Comparison of ENCODE assay signal across 8 cellular contexts in genomic region chr10:124403548-124403947, GRCh38. TPM values are rescaled to one million over a fixed set of nuclear protein-coding genes. Genes with fewer than 3 reads are reported as not detected.
DNase-seq lines count a peak whose midpoint lies in the region; ATAC-seq and TF ChIP-seq lines count a peak whose summit lies in the region.

No MANE protein-coding gene starts in this region.

- no peak overlapping the region for H2BK15ac ChIP-seq in neuronal stem cell (ENCODE audit: low read length)

- no peak overlapping the region for H3K4ac ChIP-seq in neuronal stem cell (ENCODE audit: low read length)

- H2BK120ac ChIP-seq in neuronal stem cell (ENCODE audit: low read depth, low read length): no peak overlapping the region

- H3K27me3 ChIP-seq in neuronal stem cell (ENCODE audit: control insufficient read depth in 3 of 3, insufficient read depth in 3 of 3, low read depth in 1 of 3, low read length in 3 of 3): no peaks in the 10 kb centered on the region

- H3K27me3 Mint-ChIP-seq in WTC11 (ENCODE audit: low read depth): no peaks in the 10 kb centered on the region

- no peak overlapping the region for H3K14ac ChIP-seq in neuronal stem cell (ENCODE audit: low read length)

- H3K27ac ChIP-seq in neuronal stem cell (replicated peaks; ENCODE audit: low read length): no peak overlapping the region

- ATAC-seq in GM19351 (IDR thresholded peaks at IDR 0.05; ENCODE audit: unreplicated experiment): peak; percentile 98
- peak; percentile 87 for ATAC-seq in HG03432 (IDR thresholded peaks at IDR 0.05; ENCODE audit: unreplicated experiment)
- ATAC-seq in WTC11: peak; percentile 98
- ATAC-seq in GM18498 (IDR thresholded peaks at IDR 0.05; ENCODE audit: unreplicated experiment): no peak

- H2BK5ac ChIP-seq in neuronal stem cell (ENCODE audit: low read length): no peak overlapping the region

- no CpG with 5 or more reads among the region's 8 CpGs for WGBS in neuronal stem cell (ENCODE audit: extremely low coverage in 2 of 2, insufficient read length in 2 of 2, insufficient replicate concordance in 1 of 2), 2 donors

- peaks cover 6 to 83% of the 10 kb centered on the region in 2 donors for H3K36me3 ChIP-seq in neuronal stem cell (replicated peaks in 1 of 2; ENCODE audit: control insufficient read depth in 2 of 2, insufficient read depth in 2 of 2, low read length in 2 of 2)

- H3K27ac Mint-ChIP-seq in WTC11: peak overlapping the region; percentile 95

- DNase-seq in DMS 273 (lab: John Stamatoyannopoulos, UW; ENCODE audit: unreplicated experiment): peak; percentile 84
- DNase-seq in NCI-H345 treated with DMSO at 0.1 percent for 48 hours (lab: John Stamatoyannopoulos, UW; ENCODE audit: unreplicated experiment): peak; percentile 29
- DNase-seq in WTC11 (ENCODE audit: low spot score): peak; percentile 30
- peak; percentile 82 for DNase-seq in fibroblast of the aortic adventitia (ENCODE audit: low read depth)
- DNase-seq in neuronal stem cell (ENCODE audit: low spot score): peak; percentile 73

- H3K23ac ChIP-seq in neuronal stem cell (ENCODE audit: low read depth, low read length, poor library complexity): no peak overlapping the region

- H3K4me1 ChIP-seq in neuronal stem cell (ENCODE audit: control insufficient read depth in 2 of 2, insufficient read depth in 1 of 2, low read depth in 1 of 2, low read length in 2 of 2): no peaks in the 10 kb centered on the region

- H3K4me1 Mint-ChIP-seq in WTC11: peaks cover 9% of the 10 kb centered on the region

- H2AK5ac ChIP-seq in neuronal stem cell (ENCODE audit: low read depth, low read length): no peak overlapping the region

- no peak for TF ChIP-seq CTCF in WTC11 (IDR thresholded peaks at IDR 0.05)
- TF ChIP-seq CTCF in fibroblast of the aortic adventitia (IDR thresholded peaks at IDR 0.05; ENCODE audit: insufficient read depth, low read length): peak; percentile 55

- H3K4me3 Mint-ChIP-seq in WTC11: no peak overlapping the region

- CTCF ChIA-PET in WTC11 (lab: Charles Lee): interaction anchor here (0.5 to 2.6 kb wide), 58 partner anchors 9 to 415 kb away, joined by 3 to 40 read pairs (median 4); partner anchors contain the start of genes LHPP and OAT

- no peak overlapping the region for H3K18ac ChIP-seq in neuronal stem cell (ENCODE audit: low read length)

- no peak overlapping the region for H4K91ac ChIP-seq in neuronal stem cell (ENCODE audit: low read depth, low read length, poor library complexity)

- no peak overlapping the region for H2AFZ ChIP-seq in neuronal stem cell (ENCODE audit: low read length)

- H3K79me1 ChIP-seq in neuronal stem cell (ENCODE audit: low read depth, low read length): no peaks in the 10 kb centered on the region

- no peaks in the 10 kb centered on the region for H3K9me3 Mint-ChIP-seq in WTC11

- no peak overlapping the region for H3K4me3 ChIP-seq in fibroblast of the aortic adventitia (ENCODE audit: low read depth, low read length)
- no peak overlapping the region for H3K4me3 ChIP-seq in neuronal stem cell (ENCODE audit: low read length in 2 of 2)

- H3K9ac ChIP-seq in neuronal stem cell (ENCODE audit: low read depth, low read length, poor library complexity): no peak overlapping the region

- H2BK12ac ChIP-seq in neuronal stem cell (ENCODE audit: low read length): no peak overlapping the region

- peaks cover 47% of the 10 kb centered on the region for H3K36me3 Mint-ChIP-seq in WTC11

- no peak overlapping the region for H3K4me2 ChIP-seq in neuronal stem cell (ENCODE audit: insufficient read depth, low read length, poor library complexity, severe bottlenecking)

- POLR2A ChIA-PET in WTC11 (lab: Charles Lee): interaction anchor here (0.6 to 1.0 kb wide), 4 partner anchors 10 to 375 kb away, joined by 3 to 4 read pairs (median 4); no protein-coding TSS in a partner anchor

- no peak overlapping the region for H4K8ac ChIP-seq in neuronal stem cell (ENCODE audit: low read depth, low read length)

- no peaks in the 10 kb centered on the region for H3K9me3 ChIP-seq in neuronal stem cell (replicated peaks in 1 of 2; ENCODE audit: control insufficient read depth in 2 of 2, insufficient read depth in 1 of 2, low read depth in 1 of 2, low read length in 2 of 2)

TF ChIP-seq in WTC11, 78 proteins besides CTCF, POLR2A, EP300 and RAD21:
- TF ChIP-seq FOXP4 (CRISPR knock-in tag; IDR thresholded peaks at IDR 0.05) (no peak), ZNF232 (CRISPR knock-in tag; IDR thresholded peaks at IDR 0.05) (no peak), CBFB (CRISPR knock-in tag; IDR thresholded peaks at IDR 0.05; ENCODE audit: low read depth) (no peak), MXD4 (CRISPR knock-in tag; IDR thresholded peaks at IDR 0.05; ENCODE audit: borderline replicate concordance) (no peak), JAZF1 (CRISPR knock-in tag; IDR thresholded peaks at IDR 0.05) (no peak), NR3C1 (CRISPR knock-in tag; conservative IDR thresholded peaks at IDR 0.05; ENCODE audit: low read depth) (no peak), TCF7 (CRISPR knock-in tag; IDR thresholded peaks at IDR 0.05; ENCODE audit: low read depth) (no peak)
- TF ChIP-seq, protein P1, sequence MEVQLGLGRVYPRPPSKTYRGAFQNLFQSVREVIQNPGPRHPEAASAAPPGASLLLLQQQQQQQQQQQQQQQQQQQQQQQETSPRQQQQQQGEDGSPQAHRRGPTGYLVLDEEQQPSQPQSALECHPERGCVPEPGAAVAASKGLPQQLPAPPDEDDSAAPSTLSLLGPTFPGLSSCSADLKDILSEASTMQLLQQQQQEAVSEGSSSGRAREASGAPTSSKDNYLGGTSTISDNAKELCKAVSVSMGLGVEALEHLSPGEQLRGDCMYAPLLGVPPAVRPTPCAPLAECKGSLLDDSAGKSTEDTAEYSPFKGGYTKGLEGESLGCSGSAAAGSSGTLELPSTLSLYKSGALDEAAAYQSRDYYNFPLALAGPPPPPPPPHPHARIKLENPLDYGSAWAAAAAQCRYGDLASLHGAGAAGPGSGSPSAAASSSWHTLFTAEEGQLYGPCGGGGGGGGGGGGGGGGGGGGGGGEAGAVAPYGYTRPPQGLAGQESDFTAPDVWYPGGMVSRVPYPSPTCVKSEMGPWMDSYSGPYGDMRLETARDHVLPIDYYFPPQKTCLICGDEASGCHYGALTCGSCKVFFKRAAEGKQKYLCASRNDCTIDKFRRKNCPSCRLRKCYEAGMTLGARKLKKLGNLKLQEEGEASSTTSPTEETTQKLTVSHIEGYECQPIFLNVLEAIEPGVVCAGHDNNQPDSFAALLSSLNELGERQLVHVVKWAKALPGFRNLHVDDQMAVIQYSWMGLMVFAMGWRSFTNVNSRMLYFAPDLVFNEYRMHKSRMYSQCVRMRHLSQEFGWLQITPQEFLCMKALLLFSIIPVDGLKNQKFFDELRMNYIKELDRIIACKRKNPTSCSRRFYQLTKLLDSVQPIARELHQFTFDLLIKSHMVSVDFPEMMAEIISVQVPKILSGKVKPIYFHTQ (CRISPR knock-in tag; IDR thresholded peaks at IDR 0.05): no peak
- TF ChIP-seq, protein P2, sequence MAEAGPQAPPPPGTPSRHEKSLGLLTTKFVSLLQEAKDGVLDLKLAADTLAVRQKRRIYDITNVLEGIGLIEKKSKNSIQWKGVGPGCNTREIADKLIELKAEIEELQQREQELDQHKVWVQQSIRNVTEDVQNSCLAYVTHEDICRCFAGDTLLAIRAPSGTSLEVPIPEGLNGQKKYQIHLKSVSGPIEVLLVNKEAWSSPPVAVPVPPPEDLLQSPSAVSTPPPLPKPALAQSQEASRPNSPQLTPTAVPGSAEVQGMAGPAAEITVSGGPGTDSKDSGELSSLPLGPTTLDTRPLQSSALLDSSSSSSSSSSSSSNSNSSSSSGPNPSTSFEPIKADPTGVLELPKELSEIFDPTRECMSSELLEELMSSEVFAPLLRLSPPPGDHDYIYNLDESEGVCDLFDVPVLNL (CRISPR knock-in tag; IDR thresholded peaks at IDR 0.05; ENCODE audit: borderline replicate concordance, low read depth): no peak

RNA-seq across cellular contexts. Expression of gene OAT, which starts 15.2 kb away (rescaled TPM):
- 96.1 to 117 TPM (median 97.4 TPM) in 3 replicates for total RNA-seq in WTC11 (2021)
- 121 and 154 TPM in 2 replicates for total RNA-seq in fibroblast of the aortic adventitia (ENCODE audit: low replicate concordance)
- 26.5 TPM for polyA plus RNA-seq in neuronal stem cell (2013, experiment 1 of 2)
- 25.8 TPM for polyA plus RNA-seq in neuronal stem cell (2013, experiment 2 of 2)

RNA-seq across cellular contexts. Expression of gene NKX1-2, which starts 46.3 kb away (rescaled TPM):
- total RNA-seq in WTC11 (2021): 30.8 to 57.7 TPM (median 31.0 TPM) in 3 replicates
- not detected in 2 replicates for total RNA-seq in fibroblast of the aortic adventitia (ENCODE audit: low replicate concordance)
- 0.06 TPM for polyA plus RNA-seq in neuronal stem cell (2013, experiment 1 of 2)
- 0.07 TPM for polyA plus RNA-seq in neuronal stem cell (2013, experiment 2 of 2)

RNA-seq across cellular contexts. Expression of gene LHPP, which starts 58.1 kb away (rescaled TPM):
- total RNA-seq in WTC11 (2021) (33.2 to 42.4 TPM (median 41.1 TPM) in 3 replicates), fibroblast of the aortic adventitia (ENCODE audit: low replicate concordance) (4.9 and 12.5 TPM in 2 replicates)
- 14.7 TPM for polyA plus RNA-seq in neuronal stem cell (2013, experiment 1 of 2)
- 13.6 TPM for polyA plus RNA-seq in neuronal stem cell (2013, experiment 2 of 2)

Comparison
In these comparisons a context has a peak if more than half of its experiments do, and no peak if none do; other contexts are left out.
1. DNase-seq: peak in every context shown above with its lines; median percentile 84 in DMS 273; 82 in fibroblast of the aortic adventitia; 73 in neuronal stem cell; 30 in WTC11; 29 in NCI-H345 treated with DMSO at 0.1 percent for 48 hours.
2. RNA of gene NKX1-2, which starts 46.3 kb away (total RNA-seq): 30.8 to 57.7 TPM in WTC11; not detected in fibroblast of the aortic adventitia; every median in the first group is over 10 times any median in the second.